In genomic region chr19:48644839-48645651, GRCh38 we compare ENCODE assay signal across 8 cellular contexts. TPM values are rescaled to one million over a fixed set of nuclear protein-coding genes. Genes with fewer than 3 reads are reported as not detected.
DNase-seq lines count a peak whose midpoint lies in the region; ATAC-seq and TF ChIP-seq lines count a peak whose summit lies in the region.

No MANE protein-coding gene starts in this region.

- peak overlapping the region; percentile 32 to 34 for H3K9ac ChIP-seq in liver (ENCODE audit: low read depth in 1 of 2, low read length in 2 of 2)

- no peaks in the 10 kb centered on the region for H3K9me3 Mint-ChIP-seq in activated CD4-positive, alpha-beta T cell treated with anti-CD3 and anti-CD28 coated beads, Interleukin-2, amount 10 ng/mL, durations not matched to agents 7 days and 5 days

- POLR2A ChIA-PET in activated CD4-positive, alpha-beta T cell treated with anti-CD3 and anti-CD28 coated beads, Interleukin-2, amount 10 ng/mL, durations not matched to agents 7 days and 5 days (lab: Charles Lee), result interaction anchor here (0.7 kb wide), 1 partner anchor 11 kb away, joined by 4 read pairs; no protein-coding TSS in a partner anchor

- peak; percentile 80 for DNase-seq in BE2C
- peak; percentile 58 for DNase-seq in HCEC 1CT
- DNase-seq in NCI-H510A treated with DMSO at 0.1 percent for 48 hours (lab: John Stamatoyannopoulos, UW), result peak; percentile 73
- peak; percentile 81 for DNase-seq in activated CD4-positive, alpha-beta T cell treated with anti-CD3 and anti-CD28 coated beads, Interleukin-2, amount 10 ng/mL, durations not matched to agents 7 days and 5 days
- peak; percentile 60 for DNase-seq in dedifferentiated amniotic fluid mesenchymal stem cell (ENCODE audit: extremely low spot score)
- DNase-seq in stimulated activated CD4-positive, alpha-beta T cell treated with anti-CD3 and anti-CD28 coated beads, Interleukin-2, amount 100 ng/mL, for 48 hours, result peak; percentile 64 to 69

- peak overlapping the region; percentile 89 for H3K27ac Mint-ChIP-seq in activated CD4-positive, alpha-beta T cell treated with anti-CD3 and anti-CD28 coated beads, Interleukin-2, amount 10 ng/mL, durations not matched to agents 7 days and 5 days

- no peaks in the 10 kb centered on the region for H3K9me3 ChIP-seq in BE2C
- no peaks in the 10 kb centered on the region for H3K9me3 ChIP-seq in liver (ENCODE audit: control insufficient read depth in 4 of 4, low read length in 3 of 4)

- peaks cover 45% of the 10 kb centered on the region for H3K4me1 Mint-ChIP-seq in activated CD4-positive, alpha-beta T cell treated with anti-CD3 and anti-CD28 coated beads, Interleukin-2, amount 10 ng/mL, durations not matched to agents 7 days and 5 days

- TF ChIP-seq CTCF in BE2C (IDR thresholded peaks at IDR 0.05; ENCODE audit: low read depth, low read length) (no peak), liver (IDR thresholded peaks at IDR 0.05; ENCODE audit: low read depth, low read length, missing input control) (no peak)

- no peaks in the 10 kb centered on the region for H3K36me3 Mint-ChIP-seq in activated CD4-positive, alpha-beta T cell treated with anti-CD3 and anti-CD28 coated beads, Interleukin-2, amount 10 ng/mL, durations not matched to agents 7 days and 5 days (ENCODE audit: low read depth)

- H3K4me3 Mint-ChIP-seq in activated CD4-positive, alpha-beta T cell treated with anti-CD3 and anti-CD28 coated beads, Interleukin-2, amount 10 ng/mL, durations not matched to agents 7 days and 5 days, result peak overlapping the region; percentile 76

- peak overlapping the region; percentile 69 for H3K4me3 ChIP-seq in BE2C (ENCODE audit: low read depth, low read length)
- no peak overlapping the region for H3K4me3 ChIP-seq in liver (ENCODE audit: low read depth in 1 of 3, low read length in 3 of 3)

- H3K27ac ChIP-seq in liver (ENCODE audit: low read depth in 1 of 2, low read length in 2 of 2), result peak overlapping the region; percentile 64 to 82

- H3K27me3 Mint-ChIP-seq in activated CD4-positive, alpha-beta T cell treated with anti-CD3 and anti-CD28 coated beads, Interleukin-2, amount 10 ng/mL, durations not matched to agents 7 days and 5 days, result peaks cover 2% of the 10 kb centered on the region

- ATAC-seq in GM21515 (IDR thresholded peaks at IDR 0.05; ENCODE audit: unreplicated experiment), result no peak

- 12% methylated on average over 26 of the region's 26 CpGs for WGBS in liver

- CTCF ChIA-PET in activated CD4-positive, alpha-beta T cell treated with anti-CD3 and anti-CD28 coated beads, Interleukin-2, amount 10 ng/mL, durations not matched to agents 7 days and 5 days (lab: Charles Lee), result interaction anchor here (0.5 to 2.2 kb wide), 17 partner anchors 10 to 255 kb away, joined by 3 to 10 read pairs (median 3); partner anchors contain the start of gene NUCB1

- H3K4me1 ChIP-seq in BE2C, result no peaks in the 10 kb centered on the region
- H3K4me1 ChIP-seq in liver (ENCODE audit: control insufficient read depth in 4 of 4, insufficient read depth in 4 of 4, low read length in 3 of 4), result peaks cover 2 to 21% (median 12%) of the 10 kb centered on the region in 4 donors

- H3K36me3 ChIP-seq in BE2C (no peaks in the 10 kb centered on the region), liver (ENCODE audit: control insufficient read depth in 4 of 4, insufficient read depth in 3 of 4, low read depth in 1 of 4, low read length in 3 of 4) (no peaks in the 10 kb centered on the region)

- TF ChIP-seq RAD21 in liver (IDR thresholded peaks at IDR 0.05), result no peak

- H3K27me3 ChIP-seq in BE2C (no peaks in the 10 kb centered on the region), liver (ENCODE audit: control insufficient read depth in 4 of 4, insufficient read depth in 4 of 4, low read length in 3 of 4) (no peaks in the 10 kb centered on the region)

TF ChIP-seq in liver, 16 proteins besides CTCF, POLR2A, EP300 and RAD21:
- TF ChIP-seq ATF3 (IDR thresholded peaks at IDR 0.05) (no peak), TAF1 (conservative IDR thresholded peaks at IDR 0.05) (no peak), YY1 (IDR thresholded peaks at IDR 0.05) (no peak), HNF4A (conservative IDR thresholded peaks at IDR 0.05) (no peak), RXRA (IDR thresholded peaks at IDR 0.05) (no peak), ZBTB33 (IDR thresholded peaks at IDR 0.05) (no peak), NR2F2 (IDR thresholded peaks at IDR 0.05) (no peak), FOXA2 (IDR thresholded peaks at IDR 0.05) (no peak)

RNA-seq across cellular contexts. Expression of gene CA11, which starts 0.9 kb away (rescaled TPM):
- polyA plus RNA-seq in BE2C (2012; ENCODE audit: insufficient read depth, insufficient read length, low read depth), result 31.1 TPM
- total RNA-seq in activated CD4-positive, alpha-beta T cell treated with anti-CD3 and anti-CD28 coated beads, Interleukin-2, amount 10 ng/mL, durations not matched to agents 7 days and 5 days, result 10 to 100 TPM; 10.1 to 10.8 TPM
- under 1 TPM; 0.09 to 0.33 TPM for total RNA-seq in liver
- 1 to 10 TPM in 1 of 2 donors, under 1 TPM in 1; 0.35 to 1.1 TPM for polyA plus RNA-seq in liver

RNA-seq across cellular contexts. Expression of gene DBP, which starts 7.9 kb away (rescaled TPM):
- 47.7 TPM for polyA plus RNA-seq in BE2C (2012; ENCODE audit: insufficient read depth, insufficient read length, low read depth)
- total RNA-seq in activated CD4-positive, alpha-beta T cell treated with anti-CD3 and anti-CD28 coated beads, Interleukin-2, amount 10 ng/mL, durations not matched to agents 7 days and 5 days, result 10 to 100 TPM; 24.1 to 25.8 TPM
- 1 to 10 TPM; 2.3 to 4.5 TPM for total RNA-seq in liver
- polyA plus RNA-seq in liver, result 1 to 10 TPM; 1.2 to 1.3 TPM

RNA-seq across cellular contexts. Expression of gene SPHK2, which starts 25.7 kb away (rescaled TPM):
- polyA plus RNA-seq in BE2C (2012; ENCODE audit: insufficient read depth, insufficient read length, low read depth), result 41.5 TPM
- 10 to 100 TPM; 28.2 to 33.6 TPM for total RNA-seq in activated CD4-positive, alpha-beta T cell treated with anti-CD3 and anti-CD28 coated beads, Interleukin-2, amount 10 ng/mL, durations not matched to agents 7 days and 5 days
- 10 to 100 TPM; 10.2 to 17.3 TPM for total RNA-seq in liver
- polyA plus RNA-seq in liver, result 10 to 100 TPM in 1 of 2 donors, 1 to 10 TPM in 1; 9.6 to 14.4 TPM

RNA-seq across cellular contexts. Expression of gene RPL18, which starts 26.1 kb away (rescaled TPM):
- polyA plus RNA-seq in BE2C (2012; ENCODE audit: insufficient read depth, insufficient read length, low read depth), result 1,689 TPM
- 1,000 to 10,000 TPM; 1,477 to 1,601 TPM for total RNA-seq in activated CD4-positive, alpha-beta T cell treated with anti-CD3 and anti-CD28 coated beads, Interleukin-2, amount 10 ng/mL, durations not matched to agents 7 days and 5 days
- total RNA-seq in liver, result 100 to 1,000 TPM; 502 to 830 TPM
- polyA plus RNA-seq in liver, result 100 to 1,000 TPM; 276 to 670 TPM

RNA-seq across cellular contexts. Expression of gene NTN5, which starts 27.8 kb away (rescaled TPM):
- polyA plus RNA-seq in BE2C (2012; ENCODE audit: insufficient read depth, insufficient read length, low read depth), result not detected
- total RNA-seq in activated CD4-positive, alpha-beta T cell treated with anti-CD3 and anti-CD28 coated beads, Interleukin-2, amount 10 ng/mL, durations not matched to agents 7 days and 5 days, result 1 to 10 TPM; 1.0 to 1.4 TPM
- total RNA-seq in liver, result under 1 TPM in 1 of 2 donors, not detected in 1; 0.08 TPM
- under 1 TPM in 1 of 2 donors, not detected in 1; 0.09 TPM for polyA plus RNA-seq in liver

Comparison
In these comparisons a context has a peak if more than half of its experiments do, and no peak if none do; other contexts are left out.
1. RNA of gene CA11, which starts 0.9 kb away (total RNA-seq): 10.1 to 10.8 TPM in activated CD4-positive, alpha-beta T cell treated with anti-CD3 and anti-CD28 coated beads, Interleukin-2, amount 10 ng/mL, durations not matched to agents 7 days and 5 days; 0.09 to 0.33 TPM in liver; every median in the first group is over 4 times any median in the second.
2. RNA of gene DBP, which starts 7.9 kb away (total RNA-seq): 24.1 to 25.8 TPM in activated CD4-positive, alpha-beta T cell treated with anti-CD3 and anti-CD28 coated beads, Interleukin-2, amount 10 ng/mL, durations not matched to agents 7 days and 5 days; 2.3 to 4.5 TPM in liver; every median in the first group is over 4 times any median in the second.
3. Peak in every context shown above with its lines, with median percentiles within 50 percentile points of each other: DNase-seq.